ENCODE assay signal across 8 cellular contexts in genomic region chr4:65007841-65008439, GRCh38.
DNase-seq lines count a peak whose midpoint lies in the region; ATAC-seq and TF ChIP-seq lines count a peak whose summit lies in the region.

No MANE protein-coding gene starts in this region.

- no peaks in the 10 kb centered on the region for H3K27me3 Mint-ChIP-seq in type B pancreatic cell

- no peaks in the 10 kb centered on the region for H3K9me3 ChIP-seq in SJCRH30 (replicated peaks)

- no peak overlapping the region for H3K27ac Mint-ChIP-seq in type B pancreatic cell

- H3K36me3 Mint-ChIP-seq in type B pancreatic cell = no peaks in the 10 kb centered on the region

- no peaks in the 10 kb centered on the region for H3K9me3 Mint-ChIP-seq in type B pancreatic cell

- H3K27ac ChIP-seq in SJCRH30 (no peak overlapping the region), foreskin keratinocyte (no peak overlapping the region)

- DNase-seq in DMS153 treated with DMSO at 0.1 percent for 48 hours (lab: John Stamatoyannopoulos, UW; ENCODE audit: unreplicated experiment) (peak; percentile 41), DMS153 (lab: John Stamatoyannopoulos, UW) (no peak), SJCRH30 (peak; percentile 36 to 73), foreskin keratinocyte (peak; percentile 10 to 34), type B pancreatic cell (ENCODE audit: extremely low spot score, unreplicated experiment) (no peak), UCSD-AML1 (lab: John Stamatoyannopoulos, UW; ENCODE audit: unreplicated experiment) (no peak)

- no peaks in the 10 kb centered on the region for H3K36me3 ChIP-seq in SJCRH30

- no peak overlapping the region for H3K4me3 Mint-ChIP-seq in type B pancreatic cell

- H3K27me3 ChIP-seq in SJCRH30 (no peaks in the 10 kb centered on the region), foreskin keratinocyte (no peaks in the 10 kb centered on the region)

- H3K4me1 ChIP-seq in SJCRH30 (no peaks in the 10 kb centered on the region), foreskin keratinocyte (no peaks in the 10 kb centered on the region)

- TF ChIP-seq CTCF in foreskin keratinocyte (conservative IDR thresholded peaks at IDR 0.05) (peak; percentile 85), type B pancreatic cell (conservative IDR thresholded peaks at IDR 0.05) (peak; percentile 86)

- ATAC-seq in HG03565 (IDR thresholded peaks at IDR 0.05; ENCODE audit: unreplicated experiment) (peak; percentile 66), foreskin keratinocyte (peak; percentile 76), HG02678 (IDR thresholded peaks at IDR 0.05; ENCODE audit: unreplicated experiment) (no peak)

- no peaks in the 10 kb centered on the region for H3K4me1 Mint-ChIP-seq in type B pancreatic cell (ENCODE audit: unreplicated experiment)

- H3K4me3 ChIP-seq in SJCRH30 = no peak overlapping the region

Comparison
In these comparisons a context has a peak if more than half of its experiments do, and no peak if none do; other contexts are left out.
1. DNase-seq: peak in DMS153 treated with DMSO at 0.1 percent for 48 hours (single experiment), SJCRH30 (2 of 2) and foreskin keratinocyte (2 of 2); none in DMS153 (single experiment), type B pancreatic cell (single experiment) and UCSD-AML1 (single experiment).